Comparison of ENCODE assay signal across 22 cellular contexts in the genomic region with DNA sequence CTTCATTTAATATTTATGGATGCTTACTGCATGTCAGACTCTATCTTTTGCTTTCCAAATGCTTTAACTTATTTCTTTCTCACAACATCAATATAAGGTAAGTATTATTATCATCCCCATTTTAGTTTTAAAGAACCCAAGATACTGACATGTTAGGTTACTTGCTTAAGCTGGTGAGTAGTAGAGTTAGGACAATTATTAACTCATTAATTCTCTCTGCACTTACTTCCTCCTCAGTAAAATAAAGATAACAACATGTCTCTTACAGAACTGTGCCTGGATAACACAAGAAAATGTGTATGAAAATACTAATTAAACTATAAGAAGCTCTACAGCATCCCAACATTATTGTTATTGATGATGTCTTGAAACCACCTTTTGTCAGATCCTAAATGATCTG.
DNase-seq lines count a peak whose midpoint lies in the region; ATAC-seq, FAIRE-seq and TF ChIP-seq lines count a peak whose summit lies in the region.
"Had no signal": no experiment of that assay in that cellular context is flagged by ENCODE, and none has a peak within 500 bp of the region (broad histone marks: within the 10 kb centered on the region; RNA-seq: fewer than 3 reads in every experiment).

No MANE protein-coding gene starts in this region.

- H2BK5ac ChIP-seq in mesendoderm (ENCODE audit: low read length): no peak overlapping the region

- peak overlapping the region; percentile 65 for H3K27ac Mint-ChIP-seq in neural progenitor cell
- H3K27ac Mint-ChIP-seq: B cell; CD4-positive, alpha-beta T cell; CD8-positive, alpha-beta T cell had no signal

- no peaks in the 10 kb centered on the region for H3K79me1 ChIP-seq in mesendoderm (ENCODE audit: low read length)

- intact Hi-C loops in kidney (cut with DNase I): no loop called here

- no peak overlapping the region for H3K4me3 Mint-ChIP-seq in neural progenitor cell
- H3K4me3 Mint-ChIP-seq: B cell; CD4-positive, alpha-beta T cell; CD8-positive, alpha-beta T cell had no signal

- ATAC-seq in activated CD4-positive, CD25-positive, alpha-beta regulatory T cell treated with anti-CD3 and anti-CD28 coated beads, Interleukin-2, amount 50 U/mL, for 24 hours: no peak
- ATAC-seq in HG02981 (IDR thresholded peaks at IDR 0.05; ENCODE audit: unreplicated experiment): no peak
- ATAC-seq: A549; CD8-positive, alpha-beta T cell had no signal

- DNase-seq in kidney (no peak), kidney tubule cell (ENCODE audit: low spot score) (peak; percentile 51), neural progenitor cell (ENCODE audit: low spot score) (no peak), foreskin fibroblast (no peak), mesendoderm (no peak)
- DNase-seq: AML-193; Caco-2; Calu3; CD4-positive, alpha-beta T cell; CD8-positive, alpha-beta T cell; DMS79 treated with DMSO at 0.1 percent for 48 hours; GF-D8 had no signal

- H3K4ac ChIP-seq in mesendoderm (ENCODE audit: low read depth, low read length): no peak overlapping the region

- H3K36me3 ChIP-seq in kidney (ENCODE audit: control insufficient read depth in 1 of 2, insufficient read depth in 2 of 2, low read length in 2 of 2) (no peaks in the 10 kb centered on the region), neural progenitor cell (no peaks in the 10 kb centered on the region), mesendoderm (ENCODE audit: control insufficient read depth, insufficient read depth, low read length) (no peaks in the 10 kb centered on the region)
- H3K36me3 ChIP-seq: BLaER1 treated with 17β-estradiol and CSF1 and Interleukin-3, amounts not matched to agents 10 nM and 100 nM had no signal

- no peak overlapping the region for H2AFZ ChIP-seq in neural progenitor cell (replicated peaks)

- H3K27me3 ChIP-seq in neural progenitor cell: no peaks in the 10 kb centered on the region
- no peaks in the 10 kb centered on the region for H3K27me3 ChIP-seq in mesendoderm (ENCODE audit: insufficient read depth, low read length, poor library complexity)
- H3K27me3 ChIP-seq: BLaER1 treated with 17β-estradiol and CSF1 and Interleukin-3, amounts not matched to agents 10 nM and 100 nM had no signal

- H3K79me2 ChIP-seq in neural progenitor cell (ENCODE audit: low read depth) (no peaks in the 10 kb centered on the region), mesendoderm (ENCODE audit: control insufficient read depth, insufficient read depth, low read length) (no peaks in the 10 kb centered on the region)

- H3K9ac ChIP-seq in kidney (ENCODE audit: low read length in 2 of 2) (no peak overlapping the region), neural progenitor cell (no peak overlapping the region), mesendoderm (ENCODE audit: low read length) (no peak overlapping the region)
- H3K9ac ChIP-seq: BLaER1 treated with 17β-estradiol and CSF1 and Interleukin-3, amounts not matched to agents 10 nM and 100 nM had no signal

- no peak overlapping the region for H3K23ac ChIP-seq in mesendoderm (ENCODE audit: low read length)

- H3K4me3 ChIP-seq in kidney (ENCODE audit: low read length in 2 of 2): no peak overlapping the region
- no peak overlapping the region for H3K4me3 ChIP-seq in neural progenitor cell
- H3K4me3 ChIP-seq in foreskin fibroblast (ENCODE audit: low read depth in 1 of 2, low read length in 2 of 2): no peak overlapping the region
- H3K4me3 ChIP-seq in mesendoderm (ENCODE audit: low read length): no peak overlapping the region
- H3K4me3 ChIP-seq: A549; BLaER1 treated with 17β-estradiol and CSF1 and Interleukin-3, amounts not matched to agents 10 nM and 100 nM had no signal

- H3K36me3 Mint-ChIP-seq in neural progenitor cell: peaks cover 10% of the 10 kb centered on the region
- H3K36me3 Mint-ChIP-seq: CD8-positive, alpha-beta T cell had no signal

- H3K9me3 Mint-ChIP-seq in neural progenitor cell: peaks cover 27% of the 10 kb centered on the region

- H4K8ac ChIP-seq in mesendoderm (ENCODE audit: low read depth, low read length): no peak overlapping the region

- peaks cover 46% of the 10 kb centered on the region for H3K4me1 Mint-ChIP-seq in neural progenitor cell
- H3K4me1 Mint-ChIP-seq: B cell had no signal

- H3K18ac ChIP-seq in mesendoderm (ENCODE audit: low read length): no peak overlapping the region

- H3F3A ChIP-seq in neural progenitor cell (ENCODE audit: low read depth): peaks cover 7% of the 10 kb centered on the region

- H3K4me2 ChIP-seq in neural progenitor cell (no peak overlapping the region), mesendoderm (ENCODE audit: low read length) (no peak overlapping the region)
- H3K4me2 ChIP-seq: A549; BLaER1 treated with 17β-estradiol and CSF1 and Interleukin-3, amounts not matched to agents 10 nM and 100 nM had no signal

- H2BK15ac ChIP-seq in mesendoderm (replicated peaks; ENCODE audit: low read depth): no peak overlapping the region

- H2AK5ac ChIP-seq in mesendoderm (ENCODE audit: low read length): no peak overlapping the region

- TF ChIP-seq CTCF in kidney (IDR thresholded peaks at IDR 0.05; ENCODE audit: borderline replicate concordance, extremely low read depth, insufficient read depth): no peak
- no peak for TF ChIP-seq CTCF in neural progenitor cell (IDR thresholded peaks at IDR 0.05)
- no peak for TF ChIP-seq CTCF in foreskin fibroblast (IDR thresholded peaks at IDR 0.05; ENCODE audit: low read depth, low read length)

- H3K9me3 ChIP-seq in kidney (ENCODE audit: control insufficient read depth in 1 of 2, low read length in 2 of 2): no peaks in the 10 kb centered on the region
- H3K9me3 ChIP-seq in neural progenitor cell (ENCODE audit: low read depth): no peaks in the 10 kb centered on the region
- H3K9me3 ChIP-seq: A549; BLaER1 treated with 17β-estradiol and CSF1 and Interleukin-3, amounts not matched to agents 10 nM and 100 nM; Caco-2 had no signal

- H4K20me1 ChIP-seq in neural progenitor cell (ENCODE audit: low read depth): no peaks in the 10 kb centered on the region
- H4K20me1 ChIP-seq: BLaER1 treated with 17β-estradiol and CSF1 and Interleukin-3, amounts not matched to agents 10 nM and 100 nM had no signal

- no peaks in the 10 kb centered on the region for H3K27me3 Mint-ChIP-seq in neural progenitor cell (ENCODE audit: insufficient read depth, low read depth)
- H3K27me3 Mint-ChIP-seq: B cell; CD4-positive, alpha-beta T cell had no signal

- no peak overlapping the region for H4K5ac ChIP-seq in mesendoderm (ENCODE audit: low read length)

- peaks cover 0 to 13% of the 10 kb centered on the region in 2 donors for H3K4me1 ChIP-seq in kidney (ENCODE audit: control insufficient read depth in 1 of 2, insufficient read depth in 1 of 2, low read depth in 1 of 2, low read length in 2 of 2)
- H3K4me1 ChIP-seq in neural progenitor cell: peaks cover 18% of the 10 kb centered on the region
- no peaks in the 10 kb centered on the region for H3K4me1 ChIP-seq in mesendoderm (ENCODE audit: control insufficient read depth, low read depth, low read length)
- H3K4me1 ChIP-seq: A549; BLaER1 treated with 17β-estradiol and CSF1 and Interleukin-3, amounts not matched to agents 10 nM and 100 nM; Caco-2 had no signal

- FAIRE-seq in kidney (lab: Jason Lieb, UNC): peak; percentile 19
- FAIRE-seq: A549, D721Med, G401.6, GM12891, GM19239 had no signal

- H3K56ac ChIP-seq in mesendoderm (ENCODE audit: low read length): no peak overlapping the region

- no peak overlapping the region for H2BK120ac ChIP-seq in mesendoderm (ENCODE audit: low read depth, low read length)

- H3K27ac ChIP-seq in kidney (ENCODE audit: low read depth in 2 of 2, low read length in 2 of 2): no peak overlapping the region
- no peak overlapping the region for H3K27ac ChIP-seq in neural progenitor cell
- H3K27ac ChIP-seq in mesendoderm (ENCODE audit: low read depth, low read length): no peak overlapping the region
- H3K27ac ChIP-seq: A549; BLaER1 treated with 17β-estradiol and CSF1 and Interleukin-3, amounts not matched to agents 10 nM and 100 nM; C4-2B had no signal
